ENCODE assay signal across 1 cellular context in the genomic region with DNA sequence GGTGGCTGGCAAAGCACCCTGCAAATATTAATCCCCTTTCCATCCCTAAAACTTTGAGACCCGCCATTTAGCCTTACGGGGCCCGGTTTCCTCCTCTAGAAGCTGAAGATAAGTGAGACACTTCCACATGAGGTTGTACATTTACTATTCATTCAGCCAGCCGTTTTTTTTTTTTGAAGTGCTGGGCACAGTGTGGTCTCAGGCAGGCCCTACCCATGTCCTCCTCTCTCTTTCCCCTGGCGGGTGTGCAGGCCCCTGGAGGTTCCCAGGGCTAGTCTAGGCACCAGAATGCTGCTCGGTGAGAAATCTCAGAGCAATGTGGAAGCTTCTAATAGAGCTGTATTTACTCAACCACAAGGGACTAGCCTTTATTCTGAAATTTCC.
TF ChIP-seq lines count a peak whose summit lies in the region.

No MANE protein-coding gene starts in this region.

TF ChIP-seq in WTC11, 78 proteins besides CTCF, POLR2A, EP300 and RAD21 (continued from another document):
- TF ChIP-seq, protein P1, sequence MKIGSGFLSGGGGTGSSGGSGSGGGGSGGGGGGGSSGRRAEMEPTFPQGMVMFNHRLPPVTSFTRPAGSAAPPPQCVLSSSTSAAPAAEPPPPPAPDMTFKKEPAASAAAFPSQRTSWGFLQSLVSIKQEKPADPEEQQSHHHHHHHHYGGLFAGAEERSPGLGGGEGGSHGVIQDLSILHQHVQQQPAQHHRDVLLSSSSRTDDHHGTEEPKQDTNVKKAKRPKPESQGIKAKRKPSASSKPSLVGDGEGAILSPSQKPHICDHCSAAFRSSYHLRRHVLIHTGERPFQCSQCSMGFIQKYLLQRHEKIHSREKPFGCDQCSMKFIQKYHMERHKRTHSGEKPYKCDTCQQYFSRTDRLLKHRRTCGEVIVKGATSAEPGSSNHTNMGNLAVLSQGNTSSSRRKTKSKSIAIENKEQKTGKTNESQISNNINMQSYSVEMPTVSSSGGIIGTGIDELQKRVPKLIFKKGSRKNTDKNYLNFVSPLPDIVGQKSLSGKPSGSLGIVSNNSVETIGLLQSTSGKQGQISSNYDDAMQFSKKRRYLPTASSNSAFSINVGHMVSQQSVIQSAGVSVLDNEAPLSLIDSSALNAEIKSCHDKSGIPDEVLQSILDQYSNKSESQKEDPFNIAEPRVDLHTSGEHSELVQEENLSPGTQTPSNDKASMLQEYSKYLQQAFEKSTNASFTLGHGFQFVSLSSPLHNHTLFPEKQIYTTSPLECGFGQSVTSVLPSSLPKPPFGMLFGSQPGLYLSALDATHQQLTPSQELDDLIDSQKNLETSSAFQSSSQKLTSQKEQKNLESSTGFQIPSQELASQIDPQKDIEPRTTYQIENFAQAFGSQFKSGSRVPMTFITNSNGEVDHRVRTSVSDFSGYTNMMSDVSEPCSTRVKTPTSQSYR (CRISPR knock-in tag; IDR thresholded peaks at IDR 0.05), result no peak
- TF ChIP-seq TP53 (CRISPR knock-in tag; IDR thresholded peaks at IDR 0.05) (no peak), RORB (CRISPR knock-in tag; IDR thresholded peaks at IDR 0.05) (no peak)
- TF ChIP-seq, protein P2, sequence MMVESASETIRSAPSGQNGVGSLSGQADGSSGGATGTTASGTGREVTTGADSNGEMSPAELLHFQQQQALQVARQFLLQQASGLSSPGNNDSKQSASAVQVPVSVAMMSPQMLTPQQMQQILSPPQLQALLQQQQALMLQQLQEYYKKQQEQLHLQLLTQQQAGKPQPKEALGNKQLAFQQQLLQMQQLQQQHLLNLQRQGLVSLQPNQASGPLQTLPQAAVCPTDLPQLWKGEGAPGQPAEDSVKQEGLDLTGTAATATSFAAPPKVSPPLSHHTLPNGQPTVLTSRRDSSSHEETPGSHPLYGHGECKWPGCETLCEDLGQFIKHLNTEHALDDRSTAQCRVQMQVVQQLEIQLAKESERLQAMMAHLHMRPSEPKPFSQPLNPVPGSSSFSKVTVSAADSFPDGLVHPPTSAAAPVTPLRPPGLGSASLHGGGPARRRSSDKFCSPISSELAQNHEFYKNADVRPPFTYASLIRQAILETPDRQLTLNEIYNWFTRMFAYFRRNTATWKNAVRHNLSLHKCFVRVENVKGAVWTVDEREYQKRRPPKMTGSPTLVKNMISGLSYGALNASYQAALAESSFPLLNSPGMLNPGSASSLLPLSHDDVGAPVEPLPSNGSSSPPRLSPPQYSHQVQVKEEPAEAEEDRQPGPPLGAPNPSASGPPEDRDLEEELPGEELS (CRISPR knock-in tag; IDR thresholded peaks at IDR 0.05), result no peak
- TF ChIP-seq, protein P3, sequence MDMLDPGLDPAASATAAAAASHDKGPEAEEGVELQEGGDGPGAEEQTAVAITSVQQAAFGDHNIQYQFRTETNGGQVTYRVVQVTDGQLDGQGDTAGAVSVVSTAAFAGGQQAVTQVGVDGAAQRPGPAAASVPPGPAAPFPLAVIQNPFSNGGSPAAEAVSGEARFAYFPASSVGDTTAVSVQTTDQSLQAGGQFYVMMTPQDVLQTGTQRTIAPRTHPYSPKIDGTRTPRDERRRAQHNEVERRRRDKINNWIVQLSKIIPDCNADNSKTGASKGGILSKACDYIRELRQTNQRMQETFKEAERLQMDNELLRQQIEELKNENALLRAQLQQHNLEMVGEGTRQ (CRISPR knock-in tag; IDR thresholded peaks at IDR 0.05), result no peak
TF ChIP-seq in WTC11: peak in this region for 0.
